Comparison of ENCODE assay signal across 15 cellular contexts in the genomic region with DNA sequence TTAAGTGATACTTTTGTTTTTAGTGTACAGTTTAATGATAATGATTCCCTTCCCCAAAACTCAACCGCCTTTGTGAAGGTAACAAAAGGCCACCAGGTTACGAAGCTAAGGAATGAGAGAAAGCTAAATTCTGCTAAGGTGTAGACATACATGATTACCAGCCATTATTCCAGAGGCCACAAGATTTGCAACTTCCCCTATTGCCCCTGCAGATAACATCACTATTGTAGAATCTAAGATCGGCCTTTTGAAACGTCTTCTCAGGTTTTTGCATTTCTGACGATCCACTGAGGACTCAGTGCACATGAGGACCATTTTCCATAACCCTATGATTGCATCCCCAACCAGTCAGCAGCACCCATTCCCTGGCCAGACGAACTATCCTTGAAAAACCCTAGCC.
"Had no signal": no experiment of that assay in that cellular context is flagged by ENCODE, and none has a peak within 500 bp of the region (broad histone marks: within the 10 kb centered on the region; RNA-seq: fewer than 3 reads in every experiment).

No MANE protein-coding gene starts in this region.

- H3K27me3 Mint-ChIP-seq: activated CD4-positive, alpha-beta T cell treated with anti-CD3 and anti-CD28 coated beads for 36 hours; activated T-cell treated with anti-CD3 and anti-CD28 coated beads, Interleukin-2, amount 50 U/mL, for 24 hours had no signal

- H3K27ac Mint-ChIP-seq: activated CD4-positive, alpha-beta memory T cell treated with anti-CD3 and anti-CD28 coated beads, Interleukin-2, amount 10 ng/mL, durations not matched to agents 7 days and 5 days; activated CD4-positive, alpha-beta T cell treated with anti-CD3 and anti-CD28 coated beads for 36 hours; activated naive CD4-positive, alpha-beta T cell treated with anti-CD3 and anti-CD28 coated beads, Interleukin-2, amount 10 ng/mL, durations not matched to agents 7 days and 5 days; activated T-cell treated with anti-CD3 and anti-CD28 coated beads, Interleukin-2, amount 50 U/mL, for 24 hours; neural progenitor cell had no signal

- H3K4me3 ChIP-seq: heart left ventricle, lung, neural progenitor cell, pancreas, thoracic aorta had no signal

- H3K36me3 Mint-ChIP-seq: activated naive CD4-positive, alpha-beta T cell treated with anti-CD3 and anti-CD28 coated beads, Interleukin-2, amount 10 ng/mL, durations not matched to agents 7 days and 5 days; neural progenitor cell had no signal

- DNase-seq: activated CD4-positive, alpha-beta memory T cell treated with anti-CD3 and anti-CD28 coated beads, Interleukin-2, amount 10 ng/mL, durations not matched to agents 7 days and 5 days; activated CD4-positive, alpha-beta T cell treated with anti-CD3 and anti-CD28 coated beads for 36 hours; activated naive CD4-positive, alpha-beta T cell treated with anti-CD3 and anti-CD28 coated beads, Interleukin-2, amount 10 ng/mL, durations not matched to agents 7 days and 5 days; activated T-cell treated with anti-CD3 and anti-CD28 coated beads, Interleukin-2, amount 50 U/mL, for 24 hours; dermis blood vessel endothelial cell; heart left ventricle; left cardiac atrium; pancreas; stimulated activated CD4-positive, alpha-beta T cell treated with anti-CD3 and anti-CD28 coated beads, Interleukin-12 subunit alpha, Interleukin-12 subunit beta, amount 100 ng/mL, for 4 hours; stimulated activated CD4-positive, alpha-beta T cell treated with anti-CD3 and anti-CD28 coated beads, Interleukin-2, amount 100 ng/mL, for 24 hours; T-helper 9 cell; WERI-Rb-1 had no signal

- H3K4me3 Mint-ChIP-seq: activated CD4-positive, alpha-beta memory T cell treated with anti-CD3 and anti-CD28 coated beads, Interleukin-2, amount 10 ng/mL, durations not matched to agents 7 days and 5 days; activated CD4-positive, alpha-beta T cell treated with anti-CD3 and anti-CD28 coated beads for 36 hours; activated naive CD4-positive, alpha-beta T cell treated with anti-CD3 and anti-CD28 coated beads, Interleukin-2, amount 10 ng/mL, durations not matched to agents 7 days and 5 days; activated T-cell treated with anti-CD3 and anti-CD28 coated beads, Interleukin-2, amount 50 U/mL, for 24 hours; neural progenitor cell had no signal

- H3K9me3 Mint-ChIP-seq: activated CD4-positive, alpha-beta memory T cell treated with anti-CD3 and anti-CD28 coated beads, Interleukin-2, amount 10 ng/mL, durations not matched to agents 7 days and 5 days; activated naive CD4-positive, alpha-beta T cell treated with anti-CD3 and anti-CD28 coated beads, Interleukin-2, amount 10 ng/mL, durations not matched to agents 7 days and 5 days; activated T-cell treated with anti-CD3 and anti-CD28 coated beads, Interleukin-2, amount 50 U/mL, for 24 hours; neural progenitor cell had no signal
